14 cellular contexts compared by ENCODE assay signal in the genomic region with DNA sequence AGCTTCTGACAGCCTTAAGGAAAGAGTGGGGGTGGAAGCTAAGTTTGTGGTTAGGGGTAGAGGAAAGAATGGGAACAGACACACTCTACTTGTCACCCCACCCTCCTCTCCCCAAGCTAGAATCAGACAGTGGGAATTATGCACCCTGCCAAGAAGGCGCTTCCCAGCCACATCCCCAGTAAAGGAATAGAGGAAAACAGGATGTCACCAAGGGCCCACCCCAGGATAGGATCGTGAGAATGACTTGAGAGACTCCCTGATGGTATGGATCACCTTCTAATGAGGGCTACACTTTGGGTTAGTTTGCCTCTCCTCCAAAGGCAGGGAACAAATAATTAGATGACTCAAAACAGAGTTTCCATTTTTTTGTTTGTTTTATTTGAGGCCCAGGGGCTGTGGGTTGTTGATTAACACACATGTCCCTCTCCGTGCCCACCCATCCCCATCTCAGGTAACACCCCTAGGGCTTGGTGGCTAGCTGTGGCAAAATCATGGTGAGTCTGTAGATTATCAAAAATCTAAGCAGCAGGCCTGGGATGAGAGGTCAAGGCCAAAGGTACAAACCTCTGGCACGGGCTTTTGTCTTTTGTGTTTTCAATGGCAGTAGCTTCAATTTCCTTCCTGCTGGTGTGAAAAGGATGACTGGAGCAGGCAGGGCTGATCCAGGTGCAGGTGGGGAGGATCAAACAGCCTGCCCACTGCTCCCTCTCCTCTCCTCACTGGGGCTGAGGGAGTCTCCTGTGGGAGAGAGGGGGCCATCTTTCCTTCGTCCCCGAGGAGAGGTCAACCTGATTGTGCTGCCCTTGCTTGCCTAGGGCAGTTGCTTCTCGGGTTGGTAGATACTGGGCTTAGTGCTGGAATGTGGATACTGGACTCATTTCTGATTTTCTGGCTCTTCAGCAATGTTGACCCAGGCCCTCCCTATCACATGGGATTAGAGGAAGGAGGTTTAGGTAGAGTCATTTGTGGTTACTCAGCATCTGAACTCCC. TPM values are rescaled to one million over a fixed set of nuclear protein-coding genes. Genes with fewer than 3 reads are reported as not detected.
DNase-seq lines count a peak whose midpoint lies in the region; ATAC-seq and TF ChIP-seq lines count a peak whose summit lies in the region.
"Had no signal": no experiment of that assay in that cellular context is flagged by ENCODE, and none has a peak within 500 bp of the region (broad histone marks: within the 10 kb centered on the region; RNA-seq: fewer than 3 reads in every experiment).

No MANE protein-coding gene starts in this region.

- peaks cover 64% of the 10 kb centered on the region for H3K4me1 Mint-ChIP-seq in activated naive CD8-positive, alpha-beta T cell (ENCODE audit: low read depth)
- H3K4me1 Mint-ChIP-seq in activated naive CD8-positive, alpha-beta T cell treated with anti-CD3 and anti-CD28 coated beads, Interleukin-2, amount 50 U/mL, for 24 hours = peaks cover 60% of the 10 kb centered on the region
- H3K4me1 Mint-ChIP-seq in T-cell = peaks cover 81 to 91% (median 88%) of the 10 kb centered on the region in 3 donors

- H3K27me3 Mint-ChIP-seq in activated naive CD8-positive, alpha-beta T cell = no peaks in the 10 kb centered on the region
- H3K27me3 Mint-ChIP-seq in activated naive CD8-positive, alpha-beta T cell treated with anti-CD3 and anti-CD28 coated beads, Interleukin-2, amount 50 U/mL, for 24 hours = no peaks in the 10 kb centered on the region
- H3K27me3 Mint-ChIP-seq in T-cell = no peaks in the 10 kb centered on the region

- H3K27ac ChIP-seq in subcutaneous abdominal adipose tissue (ENCODE audit: low read depth, low read length) (peak overlapping the region; percentile 31), tibial artery (no peak overlapping the region)
- H3K27ac ChIP-seq: epithelial cell of prostate, pancreas, vagina had no signal

- POLR2A ChIA-PET in T-cell (lab: Charles Lee) = interaction anchor here (0.6 to 1.7 kb wide), 8 partner anchors 9 to 236 kb away, joined by 3 to 7 read pairs (median 4); no protein-coding TSS in a partner anchor

- CTCF ChIA-PET in T-cell (lab: Charles Lee) = interaction anchor here (0.6 to 1.7 kb wide), 11 partner anchors 13 to 137 kb away, joined by 3 to 14 read pairs (median 3); no protein-coding TSS in a partner anchor

- TF ChIP-seq CTCF in tibial artery (IDR thresholded peaks at IDR 0.05) = no peak

- no peak for ATAC-seq in activated naive CD8-positive, alpha-beta T cell treated with anti-CD3 and anti-CD28 coated beads, Interleukin-2, amount 50 U/mL, for 24 hours
- no peak for ATAC-seq in T-cell (replicated peaks in 1 of 4)
- no peak for ATAC-seq in GM19455 (IDR thresholded peaks at IDR 0.05; ENCODE audit: unreplicated experiment)
- ATAC-seq: pancreas had no signal

- intact Hi-C loops in posterior cingulate gyrus (cut with DNase I) = no loop called here
- intact Hi-C loops in tibial artery (cut with DNase I; ENCODE audit: low total_unique reads) = no loop called here

- H3K27me3 ChIP-seq in subcutaneous abdominal adipose tissue (ENCODE audit: control insufficient read depth in 5 of 5, insufficient read depth in 4 of 5, low read length in 5 of 5) (no peaks in the 10 kb centered on the region), tibial artery (no peaks in the 10 kb centered on the region)
- H3K27me3 ChIP-seq: pancreas, vagina had no signal

- H3K4me3 ChIP-seq in subcutaneous abdominal adipose tissue (ENCODE audit: low read depth in 1 of 5, low read length in 5 of 5) (no peak overlapping the region), tibial artery (no peak overlapping the region)
- H3K4me3 ChIP-seq: pancreas, vagina had no signal

- H3K9ac ChIP-seq in subcutaneous abdominal adipose tissue (ENCODE audit: low read length in 5 of 5) = peak overlapping the region in 1 of 5 donors; percentile 4

- H3K9me3 Mint-ChIP-seq in activated naive CD8-positive, alpha-beta T cell (ENCODE audit: low read depth) = no peaks in the 10 kb centered on the region
- H3K9me3 Mint-ChIP-seq in activated naive CD8-positive, alpha-beta T cell treated with anti-CD3 and anti-CD28 coated beads, Interleukin-2, amount 50 U/mL, for 24 hours = no peaks in the 10 kb centered on the region
- no peaks in the 10 kb centered on the region for H3K9me3 Mint-ChIP-seq in T-cell

- H3K4me1 ChIP-seq in subcutaneous abdominal adipose tissue (ENCODE audit: control insufficient read depth in 5 of 5, insufficient read depth in 5 of 5, low read length in 5 of 5) (peaks cover 10 to 78% (median 55%) of the 10 kb centered on the region in 5 donors), tibial artery (peaks cover 0 to 53% (median 40%) of the 10 kb centered on the region in 4 donors)

- H3K4me3 Mint-ChIP-seq in activated naive CD8-positive, alpha-beta T cell = no peak overlapping the region
- H3K4me3 Mint-ChIP-seq in activated naive CD8-positive, alpha-beta T cell treated with anti-CD3 and anti-CD28 coated beads, Interleukin-2, amount 50 U/mL, for 24 hours = no peak overlapping the region
- no peak overlapping the region for H3K4me3 Mint-ChIP-seq in T-cell

- H3K36me3 ChIP-seq in subcutaneous abdominal adipose tissue (ENCODE audit: control insufficient read depth in 5 of 5, insufficient read depth in 5 of 5, low read length in 5 of 5) (no peaks in the 10 kb centered on the region), tibial artery (no peaks in the 10 kb centered on the region)
- H3K36me3 ChIP-seq: pancreas, vagina had no signal

- H3K9me3 ChIP-seq in subcutaneous abdominal adipose tissue (ENCODE audit: control insufficient read depth in 5 of 5, low read length in 5 of 5) (no peaks in the 10 kb centered on the region), tibial artery (no peaks in the 10 kb centered on the region)
- H3K9me3 ChIP-seq: pancreas, vagina had no signal

- H3K36me3 Mint-ChIP-seq in activated naive CD8-positive, alpha-beta T cell = no peaks in the 10 kb centered on the region
- H3K36me3 Mint-ChIP-seq in activated naive CD8-positive, alpha-beta T cell treated with anti-CD3 and anti-CD28 coated beads, Interleukin-2, amount 50 U/mL, for 24 hours (ENCODE audit: low read depth) = no peaks in the 10 kb centered on the region
- no peaks in the 10 kb centered on the region for H3K36me3 Mint-ChIP-seq in T-cell

- peak overlapping the region; percentile 10 for H3K27ac Mint-ChIP-seq in activated naive CD8-positive, alpha-beta T cell
- no peak overlapping the region for H3K27ac Mint-ChIP-seq in activated naive CD8-positive, alpha-beta T cell treated with anti-CD3 and anti-CD28 coated beads, Interleukin-2, amount 50 U/mL, for 24 hours
- peak overlapping the region; percentile 24 to 82 for H3K27ac Mint-ChIP-seq in T-cell

- no peak for DNase-seq in activated naive CD8-positive, alpha-beta T cell treated with anti-CD3 and anti-CD28 coated beads, Interleukin-2, amount 50 U/mL, for 24 hours
- DNase-seq in T-cell (no peak), glomerular visceral epithelial cell (ENCODE audit: extremely low spot score) (peak; percentile 57), posterior cingulate gyrus (no peak), tibial artery (no peak)
- DNase-seq: NCI-H2171; OCI-M1; pancreas; stimulated activated CD4-positive, alpha-beta T cell treated with anti-CD3 and anti-CD28 coated beads, Interleukin-1b, Interleukin-23, amount 100 ng/mL, for 48 hours had no signal

RNA-seq across cellular contexts. Expression of a gene that starts 32.0 kb away (rescaled TPM):
- total RNA-seq in T-cell = 100 to 1,000 TPM; 101 to 223 (median 123) TPM
